ENCODE assay signal across 1 cellular context in the genomic region with DNA sequence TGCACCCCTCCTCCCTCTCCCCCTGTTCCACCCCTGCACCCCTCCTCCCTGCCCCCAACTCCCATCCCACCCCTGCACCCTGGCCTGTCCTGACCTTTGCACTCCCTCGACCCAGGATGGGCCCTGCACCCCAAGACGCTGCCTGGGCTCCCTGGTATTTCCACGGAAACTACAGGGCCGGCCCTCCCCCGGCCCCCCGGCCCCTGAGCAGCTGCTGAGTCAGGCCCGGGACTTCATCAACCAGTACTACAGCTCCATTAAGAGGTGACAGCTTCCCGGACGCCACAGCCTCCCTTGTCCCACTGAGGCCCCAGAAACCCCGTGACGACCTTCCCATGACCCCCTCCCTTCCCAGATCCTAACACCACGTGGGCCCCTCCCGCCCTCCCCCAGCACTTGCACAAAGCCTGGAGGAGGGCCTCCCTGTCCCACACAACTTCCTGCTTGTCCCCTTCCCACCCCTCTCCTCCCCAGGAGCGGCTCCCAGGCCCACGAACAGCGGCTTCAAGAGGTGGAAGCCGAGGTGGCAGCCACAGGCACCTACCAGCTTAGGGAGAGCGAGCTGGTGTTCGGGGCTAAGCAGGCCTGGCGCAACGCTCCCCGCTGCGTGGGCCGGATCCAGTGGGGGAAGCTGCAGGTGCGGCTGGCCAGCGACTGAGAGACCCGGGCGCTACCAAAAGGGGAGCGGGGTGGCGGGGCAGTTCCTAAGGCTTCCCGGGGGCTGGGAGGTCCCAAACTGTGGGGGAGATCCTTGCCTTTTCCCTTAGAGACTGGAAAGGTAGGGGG.
TF ChIP-seq lines count a peak whose summit lies in the region.

No MANE protein-coding gene starts in this region.

TF ChIP-seq in K562, 482 proteins besides CTCF, POLR2A, EP300 and RAD21 (continued from another document and continues in another):
- TF ChIP-seq, protein P1, sequence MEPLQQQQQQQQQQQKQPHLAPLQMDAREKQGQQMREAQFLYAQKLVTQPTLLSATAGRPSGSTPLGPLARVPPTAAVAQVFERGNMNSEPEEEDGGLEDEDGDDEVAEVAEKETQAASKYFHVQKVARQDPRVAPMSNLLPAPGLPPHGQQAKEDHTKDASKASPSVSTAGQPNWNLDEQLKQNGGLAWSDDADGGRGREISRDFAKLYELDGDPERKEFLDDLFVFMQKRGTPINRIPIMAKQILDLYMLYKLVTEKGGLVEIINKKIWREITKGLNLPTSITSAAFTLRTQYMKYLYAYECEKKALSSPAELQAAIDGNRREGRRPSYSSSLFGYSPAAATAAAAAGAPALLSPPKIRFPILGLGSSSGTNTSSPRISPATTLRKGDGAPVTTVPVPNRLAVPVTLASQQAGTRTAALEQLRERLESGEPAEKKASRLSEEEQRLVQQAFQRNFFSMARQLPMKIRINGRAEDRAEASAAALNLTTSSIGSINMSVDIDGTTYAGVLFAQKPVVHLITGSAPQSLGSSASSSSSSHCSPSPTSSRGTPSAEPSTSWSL (CRISPR knock-in tag; IDR thresholded peaks at IDR 0.05; ENCODE audit: borderline replicate concordance) = no peak
- no peak for TF ChIP-seq ZNF212 (CRISPR knock-in tag; IDR thresholded peaks at IDR 0.05)
- TF ChIP-seq, protein P2, sequence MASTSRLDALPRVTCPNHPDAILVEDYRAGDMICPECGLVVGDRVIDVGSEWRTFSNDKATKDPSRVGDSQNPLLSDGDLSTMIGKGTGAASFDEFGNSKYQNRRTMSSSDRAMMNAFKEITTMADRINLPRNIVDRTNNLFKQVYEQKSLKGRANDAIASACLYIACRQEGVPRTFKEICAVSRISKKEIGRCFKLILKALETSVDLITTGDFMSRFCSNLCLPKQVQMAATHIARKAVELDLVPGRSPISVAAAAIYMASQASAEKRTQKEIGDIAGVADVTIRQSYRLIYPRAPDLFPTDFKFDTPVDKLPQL (IDR thresholded peaks at IDR 0.05; ENCODE audit: extremely low read depth, insufficient read length) = no peak
- no peak for TF ChIP-seq SMAD4 (CRISPR knock-in tag; conservative IDR thresholded peaks at IDR 0.05)
- no peak for TF ChIP-seq POLR2B (IDR thresholded peaks at IDR 0.05; ENCODE audit: low read depth, partially characterized antibody)
- TF ChIP-seq ELF2 (CRISPR knock-in tag; IDR thresholded peaks at IDR 0.05) = 0 out of 2 replicates have a peak, but pooled peaks have one; percentile 40
- TF ChIP-seq IFI16 (CRISPR knock-in tag; IDR thresholded peaks at IDR 0.05) = no peak
- TF ChIP-seq POLR2H (tag; IDR thresholded peaks at IDR 0.05; ENCODE audit: low read depth) = no peak
- TF ChIP-seq, protein P3, sequence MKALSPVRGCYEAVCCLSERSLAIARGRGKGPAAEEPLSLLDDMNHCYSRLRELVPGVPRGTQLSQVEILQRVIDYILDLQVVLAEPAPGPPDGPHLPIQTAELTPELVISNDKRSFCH (CRISPR knock-in tag; IDR thresholded peaks at IDR 0.05) = no peak
- TF ChIP-seq, protein P3 (tag; IDR thresholded peaks at IDR 0.05) = no peak
- TF ChIP-seq, protein P4, sequence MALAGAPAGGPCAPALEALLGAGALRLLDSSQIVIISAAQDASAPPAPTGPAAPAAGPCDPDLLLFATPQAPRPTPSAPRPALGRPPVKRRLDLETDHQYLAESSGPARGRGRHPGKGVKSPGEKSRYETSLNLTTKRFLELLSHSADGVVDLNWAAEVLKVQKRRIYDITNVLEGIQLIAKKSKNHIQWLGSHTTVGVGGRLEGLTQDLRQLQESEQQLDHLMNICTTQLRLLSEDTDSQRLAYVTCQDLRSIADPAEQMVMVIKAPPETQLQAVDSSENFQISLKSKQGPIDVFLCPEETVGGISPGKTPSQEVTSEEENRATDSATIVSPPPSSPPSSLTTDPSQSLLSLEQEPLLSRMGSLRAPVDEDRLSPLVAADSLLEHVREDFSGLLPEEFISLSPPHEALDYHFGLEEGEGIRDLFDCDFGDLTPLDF (CRISPR knock-in tag; IDR thresholded peaks at IDR 0.05) = no peak
- TF ChIP-seq, protein P5, sequence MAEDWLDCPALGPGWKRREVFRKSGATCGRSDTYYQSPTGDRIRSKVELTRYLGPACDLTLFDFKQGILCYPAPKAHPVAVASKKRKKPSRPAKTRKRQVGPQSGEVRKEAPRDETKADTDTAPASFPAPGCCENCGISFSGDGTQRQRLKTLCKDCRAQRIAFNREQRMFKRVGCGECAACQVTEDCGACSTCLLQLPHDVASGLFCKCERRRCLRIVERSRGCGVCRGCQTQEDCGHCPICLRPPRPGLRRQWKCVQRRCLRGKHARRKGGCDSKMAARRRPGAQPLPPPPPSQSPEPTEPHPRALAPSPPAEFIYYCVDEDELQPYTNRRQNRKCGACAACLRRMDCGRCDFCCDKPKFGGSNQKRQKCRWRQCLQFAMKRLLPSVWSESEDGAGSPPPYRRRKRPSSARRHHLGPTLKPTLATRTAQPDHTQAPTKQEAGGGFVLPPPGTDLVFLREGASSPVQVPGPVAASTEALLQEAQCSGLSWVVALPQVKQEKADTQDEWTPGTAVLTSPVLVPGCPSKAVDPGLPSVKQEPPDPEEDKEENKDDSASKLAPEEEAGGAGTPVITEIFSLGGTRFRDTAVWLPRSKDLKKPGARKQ (CRISPR knock-in tag; IDR thresholded peaks at IDR 0.05) = no peak
- no peak for TF ChIP-seq GABPB2 (CRISPR knock-in tag; conservative IDR thresholded peaks at IDR 0.05)
- TF ChIP-seq NONO (IDR thresholded peaks at IDR 0.05; ENCODE audit: low read depth in 2 of 2, low read length in 1 of 2) = peak in 1 of 2 experiments; percentile 84; a peak in 2 of 4 replicates
- TF ChIP-seq, protein P6, sequence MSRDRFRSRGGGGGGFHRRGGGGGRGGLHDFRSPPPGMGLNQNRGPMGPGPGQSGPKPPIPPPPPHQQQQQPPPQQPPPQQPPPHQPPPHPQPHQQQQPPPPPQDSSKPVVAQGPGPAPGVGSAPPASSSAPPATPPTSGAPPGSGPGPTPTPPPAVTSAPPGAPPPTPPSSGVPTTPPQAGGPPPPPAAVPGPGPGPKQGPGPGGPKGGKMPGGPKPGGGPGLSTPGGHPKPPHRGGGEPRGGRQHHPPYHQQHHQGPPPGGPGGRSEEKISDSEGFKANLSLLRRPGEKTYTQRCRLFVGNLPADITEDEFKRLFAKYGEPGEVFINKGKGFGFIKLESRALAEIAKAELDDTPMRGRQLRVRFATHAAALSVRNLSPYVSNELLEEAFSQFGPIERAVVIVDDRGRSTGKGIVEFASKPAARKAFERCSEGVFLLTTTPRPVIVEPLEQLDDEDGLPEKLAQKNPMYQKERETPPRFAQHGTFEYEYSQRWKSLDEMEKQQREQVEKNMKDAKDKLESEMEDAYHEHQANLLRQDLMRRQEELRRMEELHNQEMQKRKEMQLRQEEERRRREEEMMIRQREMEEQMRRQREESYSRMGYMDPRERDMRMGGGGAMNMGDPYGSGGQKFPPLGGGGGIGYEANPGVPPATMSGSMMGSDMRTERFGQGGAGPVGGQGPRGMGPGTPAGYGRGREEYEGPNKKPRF (IDR thresholded peaks at IDR 0.05; ENCODE audit: low read depth, low read length) = no peak
- TF ChIP-seq ZNF197 (CRISPR knock-in tag; IDR thresholded peaks at IDR 0.05; ENCODE audit: low read depth) = no peak
- TF ChIP-seq JUND (IDR thresholded peaks at IDR 0.05; ENCODE audit: borderline replicate concordance, low read depth, low read length) = no peak; the same call in 1 of the 2 replicates
- no peak for TF ChIP-seq JUND (tag; IDR thresholded peaks at IDR 0.05; ENCODE audit: borderline replicate concordance, low read depth, low read length)
- no peak for TF ChIP-seq TGIF2 (CRISPR knock-in tag; IDR thresholded peaks at IDR 0.05)
- peak; percentile 40; the same call in 1 of the 2 replicates for TF ChIP-seq EP400 (IDR thresholded peaks at IDR 0.05)
- no peak for TF ChIP-seq SIN3A (IDR thresholded peaks at IDR 0.05; ENCODE audit: borderline replicate concordance in 2 of 2, control insufficient read depth in 1 of 2, low read depth in 2 of 2, low read length in 2 of 2)
- TF ChIP-seq CBFB (CRISPR knock-in tag; IDR thresholded peaks at IDR 0.05) = no peak
- TF ChIP-seq TCF7 (IDR thresholded peaks at IDR 0.05; ENCODE audit: borderline replicate concordance) = no peak
- TF ChIP-seq, protein P7, sequence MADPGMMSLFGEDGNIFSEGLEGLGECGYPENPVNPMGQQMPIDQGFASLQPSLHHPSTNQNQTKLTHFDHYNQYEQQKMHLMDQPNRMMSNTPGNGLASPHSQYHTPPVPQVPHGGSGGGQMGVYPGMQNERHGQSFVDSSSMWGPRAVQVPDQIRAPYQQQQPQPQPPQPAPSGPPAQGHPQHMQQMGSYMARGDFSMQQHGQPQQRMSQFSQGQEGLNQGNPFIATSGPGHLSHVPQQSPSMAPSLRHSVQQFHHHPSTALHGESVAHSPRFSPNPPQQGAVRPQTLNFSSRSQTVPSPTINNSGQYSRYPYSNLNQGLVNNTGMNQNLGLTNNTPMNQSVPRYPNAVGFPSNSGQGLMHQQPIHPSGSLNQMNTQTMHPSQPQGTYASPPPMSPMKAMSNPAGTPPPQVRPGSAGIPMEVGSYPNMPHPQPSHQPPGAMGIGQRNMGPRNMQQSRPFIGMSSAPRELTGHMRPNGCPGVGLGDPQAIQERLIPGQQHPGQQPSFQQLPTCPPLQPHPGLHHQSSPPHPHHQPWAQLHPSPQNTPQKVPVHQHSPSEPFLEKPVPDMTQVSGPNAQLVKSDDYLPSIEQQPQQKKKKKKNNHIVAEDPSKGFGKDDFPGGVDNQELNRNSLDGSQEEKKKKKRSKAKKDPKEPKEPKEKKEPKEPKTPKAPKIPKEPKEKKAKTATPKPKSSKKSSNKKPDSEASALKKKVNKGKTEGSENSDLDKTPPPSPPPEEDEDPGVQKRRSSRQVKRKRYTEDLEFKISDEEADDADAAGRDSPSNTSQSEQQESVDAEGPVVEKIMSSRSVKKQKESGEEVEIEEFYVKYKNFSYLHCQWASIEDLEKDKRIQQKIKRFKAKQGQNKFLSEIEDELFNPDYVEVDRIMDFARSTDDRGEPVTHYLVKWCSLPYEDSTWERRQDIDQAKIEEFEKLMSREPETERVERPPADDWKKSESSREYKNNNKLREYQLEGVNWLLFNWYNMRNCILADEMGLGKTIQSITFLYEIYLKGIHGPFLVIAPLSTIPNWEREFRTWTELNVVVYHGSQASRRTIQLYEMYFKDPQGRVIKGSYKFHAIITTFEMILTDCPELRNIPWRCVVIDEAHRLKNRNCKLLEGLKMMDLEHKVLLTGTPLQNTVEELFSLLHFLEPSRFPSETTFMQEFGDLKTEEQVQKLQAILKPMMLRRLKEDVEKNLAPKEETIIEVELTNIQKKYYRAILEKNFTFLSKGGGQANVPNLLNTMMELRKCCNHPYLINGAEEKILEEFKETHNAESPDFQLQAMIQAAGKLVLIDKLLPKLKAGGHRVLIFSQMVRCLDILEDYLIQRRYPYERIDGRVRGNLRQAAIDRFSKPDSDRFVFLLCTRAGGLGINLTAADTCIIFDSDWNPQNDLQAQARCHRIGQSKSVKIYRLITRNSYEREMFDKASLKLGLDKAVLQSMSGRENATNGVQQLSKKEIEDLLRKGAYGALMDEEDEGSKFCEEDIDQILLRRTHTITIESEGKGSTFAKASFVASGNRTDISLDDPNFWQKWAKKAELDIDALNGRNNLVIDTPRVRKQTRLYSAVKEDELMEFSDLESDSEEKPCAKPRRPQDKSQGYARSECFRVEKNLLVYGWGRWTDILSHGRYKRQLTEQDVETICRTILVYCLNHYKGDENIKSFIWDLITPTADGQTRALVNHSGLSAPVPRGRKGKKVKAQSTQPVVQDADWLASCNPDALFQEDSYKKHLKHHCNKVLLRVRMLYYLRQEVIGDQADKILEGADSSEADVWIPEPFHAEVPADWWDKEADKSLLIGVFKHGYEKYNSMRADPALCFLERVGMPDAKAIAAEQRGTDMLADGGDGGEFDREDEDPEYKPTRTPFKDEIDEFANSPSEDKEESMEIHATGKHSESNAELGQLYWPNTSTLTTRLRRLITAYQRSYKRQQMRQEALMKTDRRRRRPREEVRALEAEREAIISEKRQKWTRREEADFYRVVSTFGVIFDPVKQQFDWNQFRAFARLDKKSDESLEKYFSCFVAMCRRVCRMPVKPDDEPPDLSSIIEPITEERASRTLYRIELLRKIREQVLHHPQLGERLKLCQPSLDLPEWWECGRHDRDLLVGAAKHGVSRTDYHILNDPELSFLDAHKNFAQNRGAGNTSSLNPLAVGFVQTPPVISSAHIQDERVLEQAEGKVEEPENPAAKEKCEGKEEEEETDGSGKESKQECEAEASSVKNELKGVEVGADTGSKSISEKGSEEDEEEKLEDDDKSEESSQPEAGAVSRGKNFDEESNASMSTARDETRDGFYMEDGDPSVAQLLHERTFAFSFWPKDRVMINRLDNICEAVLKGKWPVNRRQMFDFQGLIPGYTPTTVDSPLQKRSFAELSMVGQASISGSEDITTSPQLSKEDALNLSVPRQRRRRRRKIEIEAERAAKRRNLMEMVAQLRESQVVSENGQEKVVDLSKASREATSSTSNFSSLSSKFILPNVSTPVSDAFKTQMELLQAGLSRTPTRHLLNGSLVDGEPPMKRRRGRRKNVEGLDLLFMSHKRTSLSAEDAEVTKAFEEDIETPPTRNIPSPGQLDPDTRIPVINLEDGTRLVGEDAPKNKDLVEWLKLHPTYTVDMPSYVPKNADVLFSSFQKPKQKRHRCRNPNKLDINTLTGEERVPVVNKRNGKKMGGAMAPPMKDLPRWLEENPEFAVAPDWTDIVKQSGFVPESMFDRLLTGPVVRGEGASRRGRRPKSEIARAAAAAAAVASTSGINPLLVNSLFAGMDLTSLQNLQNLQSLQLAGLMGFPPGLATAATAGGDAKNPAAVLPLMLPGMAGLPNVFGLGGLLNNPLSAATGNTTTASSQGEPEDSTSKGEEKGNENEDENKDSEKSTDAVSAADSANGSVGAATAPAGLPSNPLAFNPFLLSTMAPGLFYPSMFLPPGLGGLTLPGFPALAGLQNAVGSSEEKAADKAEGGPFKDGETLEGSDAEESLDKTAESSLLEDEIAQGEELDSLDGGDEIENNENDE (IDR thresholded peaks at IDR 0.05; ENCODE audit: low read depth, low read length) = no peak
- no peak for TF ChIP-seq ZKSCAN8 (CRISPR knock-in tag; IDR thresholded peaks at IDR 0.05)
- TF ChIP-seq BCL6 (CRISPR knock-in tag; IDR thresholded peaks at IDR 0.05) = no peak
- TF ChIP-seq RFX5 (IDR thresholded peaks at IDR 0.05; ENCODE audit: low read depth, low read length) = no peak
- TF ChIP-seq, protein P8, sequence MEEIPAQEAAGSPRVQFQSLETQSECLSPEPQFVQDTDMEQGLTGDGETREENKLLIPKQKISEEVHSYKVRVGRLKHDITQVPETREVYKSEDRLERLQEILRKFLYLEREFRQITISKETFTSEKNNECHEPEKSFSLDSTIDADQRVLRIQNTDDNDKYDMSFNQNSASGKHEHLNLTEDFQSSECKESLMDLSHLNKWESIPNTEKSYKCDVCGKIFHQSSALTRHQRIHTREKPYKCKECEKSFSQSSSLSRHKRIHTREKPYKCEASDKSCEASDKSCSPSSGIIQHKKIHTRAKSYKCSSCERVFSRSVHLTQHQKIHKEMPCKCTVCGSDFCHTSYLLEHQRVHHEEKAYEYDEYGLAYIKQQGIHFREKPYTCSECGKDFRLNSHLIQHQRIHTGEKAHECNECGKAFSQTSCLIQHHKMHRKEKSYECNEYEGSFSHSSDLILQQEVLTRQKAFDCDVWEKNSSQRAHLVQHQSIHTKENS (CRISPR knock-in tag; IDR thresholded peaks at IDR 0.05) = no peak
- no peak for TF ChIP-seq ILF3 (IDR thresholded peaks at IDR 0.05; ENCODE audit: borderline replicate concordance)
- no peak for TF ChIP-seq TAF9B (IDR thresholded peaks at IDR 0.05; ENCODE audit: partially characterized antibody)
- no peak for TF ChIP-seq NFIX (CRISPR knock-in tag; IDR thresholded peaks at IDR 0.05; ENCODE audit: low read depth)
- TF ChIP-seq PHB (CRISPR knock-in tag; IDR thresholded peaks at IDR 0.05) = no peak
- peak; percentile 28; the same call in 1 of the 2 replicates for TF ChIP-seq ELF1 (tag; IDR thresholded peaks at IDR 0.05)
- no peak for TF ChIP-seq RBM34 (IDR thresholded peaks at IDR 0.05; ENCODE audit: borderline replicate concordance, insufficient read depth, low read length)
- TF ChIP-seq SP2 (IDR thresholded peaks at IDR 0.05; ENCODE audit: extremely low read depth, low read depth, low read length, poor library complexity, severe bottlenecking) = no peak
- TF ChIP-seq RBM22 (IDR thresholded peaks at IDR 0.05; ENCODE audit: low read depth, low read length, poor library complexity, severe bottlenecking) = no peak
- no peak for TF ChIP-seq HIVEP1 (CRISPR knock-in tag; IDR thresholded peaks at IDR 0.05)
